In genomic region chr5:134526483-134527155, GRCh38 we compare ENCODE assay signal across 8 cellular contexts. TPM values are rescaled to one million over a fixed set of nuclear protein-coding genes. Genes with fewer than 3 reads are reported as not detected.
DNase-seq lines count a peak whose midpoint lies in the region; ATAC-seq and TF ChIP-seq lines count a peak whose summit lies in the region.

No MANE protein-coding gene starts in this region.

- H3K9me3 ChIP-seq in smooth muscle cell (replicated peaks; ENCODE audit: low read depth) = no peaks in the 10 kb centered on the region

- TF ChIP-seq CTCF in LNCAP (IDR thresholded peaks at IDR 0.05) (peak; percentile 26; the same call in 1 of the 2 replicates), MCF 10A (IDR thresholded peaks at IDR 0.05; ENCODE audit: unreplicated experiment) (peak; percentile 49), smooth muscle cell (IDR thresholded peaks at IDR 0.05; ENCODE audit: borderline replicate concordance, insufficient read depth, poor library complexity, severe bottlenecking) (peak; percentile 31)

- H3K27ac Mint-ChIP-seq in MCF 10A (ENCODE audit: low read depth, unreplicated experiment) (peak overlapping the region; percentile 88), immature natural killer cell (peak overlapping the region; percentile 62 to 97 (median 85))

- H4K20me1 ChIP-seq in smooth muscle cell (ENCODE audit: low read depth) = peaks cover 15% of the 10 kb centered on the region

- peak overlapping the region; percentile 91 for H3K4me3 Mint-ChIP-seq in MCF 10A (ENCODE audit: unreplicated experiment)
- peak overlapping the region; percentile 92 to 99 (median 97) for H3K4me3 Mint-ChIP-seq in immature natural killer cell

- H3K4me1 ChIP-seq in smooth muscle cell (ENCODE audit: low read depth) = peaks cover 12% of the 10 kb centered on the region

- no peak overlapping the region for H3K9ac ChIP-seq in smooth muscle cell (ENCODE audit: low read depth)

- peaks cover 9% of the 10 kb centered on the region for H3F3A ChIP-seq in smooth muscle cell (ENCODE audit: low read depth)

- H3K79me2 ChIP-seq in smooth muscle cell (ENCODE audit: low read depth) = peaks cover 30% of the 10 kb centered on the region

- DNase-seq in ELF-1 (ENCODE audit: low read depth, low spot score) = peak; percentile 94
- peak; percentile 54 for DNase-seq in T-helper 9 cell
- peak; percentile 86 for DNase-seq in MCF 10A (ENCODE audit: unreplicated experiment)
- peak; percentile 62 to 68 (median 66) for DNase-seq in immature natural killer cell
- peak; percentile 88 for DNase-seq in smooth muscle cell (lab: John Stamatoyannopoulos, UW; ENCODE audit: unreplicated experiment)
- DNase-seq in DMS153 treated with DMSO at 0.1 percent for 48 hours (lab: John Stamatoyannopoulos, UW; ENCODE audit: unreplicated experiment) = no peak

- POLR2A ChIA-PET in MCF 10A (lab: Yijun Ruan, JAX) = interaction anchor here (0.7 to 8.3 kb wide), 33 partner anchors 10 to 377 kb away, joined by 3 to 300 read pairs (median 5); partner anchors contain the start of genes CDKL3, CDKN2AIPNL, PPP2CA and SEC24A

- H3K27me3 Mint-ChIP-seq in MCF 10A (ENCODE audit: insufficient read depth, unreplicated experiment) = no peaks in the 10 kb centered on the region
- peaks cover 16 to 26% (median 16%) of the 10 kb centered on the region in 3 donors for H3K27me3 Mint-ChIP-seq in immature natural killer cell (ENCODE audit: low read depth in 3 of 3)

- H3K27ac ChIP-seq in smooth muscle cell (ENCODE audit: low read depth) = peak overlapping the region; percentile 64

- H3K36me3 ChIP-seq in smooth muscle cell (ENCODE audit: low read depth) = no peaks in the 10 kb centered on the region

- H3K4me1 Mint-ChIP-seq in MCF 10A (ENCODE audit: insufficient read depth, unreplicated experiment) (peaks cover 45% of the 10 kb centered on the region), immature natural killer cell (peaks cover 51 to 52% of the 10 kb centered on the region in 2 donors)

- H3K36me3 Mint-ChIP-seq in MCF 10A (ENCODE audit: insufficient read depth, unreplicated experiment) = peaks cover 23% of the 10 kb centered on the region
- H3K36me3 Mint-ChIP-seq in immature natural killer cell = no peaks in the 10 kb centered on the region

- ATAC-seq in GM21786 (IDR thresholded peaks at IDR 0.05; ENCODE audit: unreplicated experiment) = peak; percentile 21

- CTCF ChIA-PET in MCF 10A (lab: Yijun Ruan, JAX) = interaction anchor here (0.6 to 5.2 kb wide), 33 partner anchors 9 to 226 kb away, joined by 3 to 42 read pairs (median 4); partner anchors contain the start of gene CDKN2AIPNL

- peak overlapping the region; percentile 92 for H3K4me3 ChIP-seq in smooth muscle cell

- intact Hi-C loops in MCF 10A (cut with micrococcal nuclease) = loop anchor here (1.0 to 5.0 kb wide), 7 partner anchors 26 to 224 kb away; partner anchors contain the start of genes CAMLG and UBE2B

- peak overlapping the region; percentile 71 for H2AFZ ChIP-seq in smooth muscle cell (ENCODE audit: low read depth)

- H3K9me3 Mint-ChIP-seq in MCF 10A (ENCODE audit: unreplicated experiment) (no peaks in the 10 kb centered on the region), immature natural killer cell (no peaks in the 10 kb centered on the region)

- under 1% methylated on average over 54 of the region's 61 CpGs for WGBS in smooth muscle cell (ENCODE audit: low lambda C conversion rate)

- no peaks in the 10 kb centered on the region for H3K27me3 ChIP-seq in smooth muscle cell (ENCODE audit: low read depth)

- no TSS peak for BruUV-seq in MCF 10A (replicated peaks; lab: Mats Ljungman, UMichigan)

- H3K4me2 ChIP-seq in smooth muscle cell = peak overlapping the region; percentile 98

RNA-seq across cellular contexts. Expression of gene JADE2, which starts 1.1 kb away (rescaled TPM):
- 104 and 138 TPM in 2 replicates for total RNA-seq in MCF 10A (2022)
- 10 to 100 TPM; 10.1 to 48.9 (median 23.0) TPM for polyA plus RNA-seq in immature natural killer cell
- 5.0 and 18.0 TPM in 2 replicates for total RNA-seq in smooth muscle cell
- 4.3 and 5.5 TPM in 2 replicates for polyA plus RNA-seq in smooth muscle cell
